Comparison of ENCODE assay signal across 1 cellular context in genomic region chr2:241636983-241637232, GRCh38.
TF ChIP-seq lines count a peak whose summit lies in the region.

THAP4 (minus strand) TSS chr2:241637158; CDS start chr2:241637017, 141 bp downstream.

TF ChIP-seq in IMR-90, 13 proteins besides CTCF, POLR2A, EP300 and RAD21:
- TF ChIP-seq ELK1 (IDR thresholded peaks at IDR 0.05; ENCODE audit: borderline replicate concordance, low read depth, low read length) (no peak), USF2 (IDR thresholded peaks at IDR 0.05; ENCODE audit: low read depth, low read length) (no peak), RCOR1 (IDR thresholded peaks at IDR 0.05; ENCODE audit: insufficient replicate concordance, low read length) (no peak), FOS (IDR thresholded peaks at IDR 0.05; ENCODE audit: low read depth, low read length) (no peak), MAFK (IDR thresholded peaks at IDR 0.05; ENCODE audit: low read depth, low read length) (no peak), CHD1 (IDR thresholded peaks at IDR 0.05; ENCODE audit: low read depth, low read length) (no peak), RFX5 (IDR thresholded peaks at IDR 0.05; ENCODE audit: low read depth, low read length) (no peak), NFE2L2 (IDR thresholded peaks at IDR 0.05; ENCODE audit: low read depth, low read length) (no peak), MAZ (IDR thresholded peaks at IDR 0.05; ENCODE audit: borderline replicate concordance, low read depth, low read length) (no peak), CEBPB (IDR thresholded peaks at IDR 0.05; ENCODE audit: low read depth, low read length) (no peak), SMC3 (IDR thresholded peaks at IDR 0.05; ENCODE audit: low read depth, low read length) (no peak), BHLHE40 (IDR thresholded peaks at IDR 0.05; ENCODE audit: low read depth, low read length) (no peak), MXI1 (IDR thresholded peaks at IDR 0.05; ENCODE audit: borderline replicate concordance, low read depth, low read length) (no peak; the same call in 1 of the 2 replicates)
